ENCODE assay signal across 22 cellular contexts in the genomic region with DNA sequence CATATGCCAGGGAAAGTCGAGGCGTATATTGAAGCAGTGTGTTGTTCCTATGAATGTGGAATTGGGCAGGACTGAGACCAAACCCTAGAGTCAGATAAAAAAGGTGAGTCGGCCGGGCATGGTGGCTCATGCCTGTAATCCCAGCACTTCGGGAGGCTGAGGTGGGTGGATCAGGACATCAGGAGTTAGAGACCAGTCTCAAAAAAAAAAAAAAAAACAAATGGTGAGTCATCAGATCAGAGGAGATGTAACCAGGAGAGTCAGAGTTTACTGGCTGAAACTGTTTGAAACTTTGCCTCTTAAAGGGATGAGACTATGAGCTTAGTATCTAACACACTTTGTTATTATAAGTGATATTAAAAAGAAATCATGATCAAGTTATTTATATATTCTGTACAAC. TPM values are rescaled to one million over a fixed set of nuclear protein-coding genes. Genes with fewer than 3 reads are reported as not detected.
DNase-seq lines count a peak whose midpoint lies in the region; ATAC-seq and TF ChIP-seq lines count a peak whose summit lies in the region.
"Had no signal": no experiment of that assay in that cellular context is flagged by ENCODE, and none has a peak within 500 bp of the region (broad histone marks: within the 10 kb centered on the region; RNA-seq: fewer than 3 reads in every experiment).

No MANE protein-coding gene starts in this region.

- H3K27me3 ChIP-seq in HCT116 (ENCODE audit: insufficient read depth, low read length) = no peaks in the 10 kb centered on the region
- H3K27me3 ChIP-seq: brain microvascular endothelial cell, tibial nerve had no signal

- TF ChIP-seq CTCF in HCT116 (IDR thresholded peaks at IDR 0.05 in 2 of 3, conservative IDR thresholded peaks at IDR 0.05 in 1 of 3; ENCODE audit: borderline replicate concordance in 1 of 3, insufficient read depth in 1 of 3, low read depth in 2 of 3, low read length in 2 of 3) (no peak), fibroblast of villous mesenchyme (IDR thresholded peaks at IDR 0.05; ENCODE audit: insufficient read depth, low read depth, low read length) (no peak), type B pancreatic cell (conservative IDR thresholded peaks at IDR 0.05) (no peak), Calu3 (IDR thresholded peaks at IDR 0.05; ENCODE audit: unreplicated experiment) (no peak)

- POLR2A ChIA-PET in HCT116 (lab: Charles Lee) = no interaction called here

- RAD21 ChIA-PET in HCT116 (lab: Charles Lee; ENCODE audit: low non-redundant PET in 1 of 2, low total read pairs in 2 of 2, uncharacterized antibody in 2 of 2, unreplicated experiment in 2 of 2) = no interaction called here

- H3K27ac ChIP-seq in HCT116 (ENCODE audit: low read depth, low read length) = no peak overlapping the region
- H3K27ac ChIP-seq: brain microvascular endothelial cell, tibial nerve had no signal

- peak overlapping the region; percentile 88 for H2AFZ ChIP-seq in HCT116 (ENCODE audit: low read depth, low read length, poor library complexity, severe bottlenecking)

- H3K4me3 ChIP-seq in HCT116 (replicated peaks in 1 of 2; ENCODE audit: low read depth in 1 of 2, low read length in 2 of 2) (no peak overlapping the region), fibroblast of villous mesenchyme (ENCODE audit: low read depth, low read length) (no peak overlapping the region)
- H3K4me3 ChIP-seq: tibial nerve had no signal

- H3K9me2 ChIP-seq in HCT116 (ENCODE audit: insufficient read depth) = no peaks in the 10 kb centered on the region

- H3K4me3 Mint-ChIP-seq in type B pancreatic cell (no peak overlapping the region), Calu3 (ENCODE audit: low read depth, unreplicated experiment) (no peak overlapping the region)
- H3K4me3 Mint-ChIP-seq: naive thymus-derived CD4-positive, alpha-beta T cell; stimulated activated memory B cell treated with anti-CD40 and anti-IgM and Interleukin-4, amounts not matched to agents 10 μg/mL and 1 μg/mL and 100 μg/mL, for 72 hours had no signal

- no peaks in the 10 kb centered on the region for H4K20me1 ChIP-seq in HCT116 (ENCODE audit: insufficient read depth)

- ATAC-seq in HCT116 = peak; percentile 27; the same call in 1 of the 2 replicates
- no peak for ATAC-seq in GM18907 (IDR thresholded peaks at IDR 0.05; ENCODE audit: unreplicated experiment)
- ATAC-seq: naive thymus-derived CD4-positive, alpha-beta T cell; stimulated activated memory B cell treated with anti-CD40 and anti-IgM and Interleukin-4, amounts not matched to agents 10 μg/mL and 1 μg/mL and 100 μg/mL, for 72 hours had no signal

- H3K36me3 Mint-ChIP-seq in type B pancreatic cell (no peaks in the 10 kb centered on the region), Calu3 (ENCODE audit: insufficient read depth, unreplicated experiment) (no peaks in the 10 kb centered on the region)

- H3K4me1 Mint-ChIP-seq in type B pancreatic cell (ENCODE audit: unreplicated experiment) (no peaks in the 10 kb centered on the region), Calu3 (ENCODE audit: low read depth, unreplicated experiment) (no peaks in the 10 kb centered on the region)
- H3K4me1 Mint-ChIP-seq: naive thymus-derived CD4-positive, alpha-beta T cell; stimulated activated memory B cell treated with anti-CD40 and anti-IgM and Interleukin-4, amounts not matched to agents 10 μg/mL and 1 μg/mL and 100 μg/mL, for 72 hours had no signal

- CTCF ChIA-PET in HCT116 (lab: Charles Lee) (no interaction called here), Calu3 (lab: Charles Lee) (no interaction called here)

- intact Hi-C loops in HCT116 (cut with micrococcal nuclease) (no loop called here), Calu3 (cut with micrococcal nuclease; ENCODE audit: unreplicated experiment) (no loop called here)

- no peaks in the 10 kb centered on the region for H3K79me2 ChIP-seq in HCT116 (ENCODE audit: insufficient read depth, low read length)

- DNase-seq in A172 (ENCODE audit: low spot score) (peak; percentile 37), HCT116 (ENCODE audit: low read depth, low spot score) (no peak), RPMI7951 (ENCODE audit: low read depth) (peak; percentile 20), fibroblast of villous mesenchyme (ENCODE audit: low read depth) (peak; percentile 5), type B pancreatic cell (ENCODE audit: extremely low spot score, unreplicated experiment) (no peak), Calu3 (no peak)
- DNase-seq in activated CD4-positive, alpha-beta T cell treated with anti-CD3 and anti-CD28 coated beads, Interleukin-2, amount 50 U/mL, for 48 hours = no peak
- DNase-seq: 8988T; activated naive CD4-positive, alpha-beta T cell treated with Interleukin-2 at 50 U/mL for 16 hours; brain microvascular endothelial cell; DMS79; naive thymus-derived CD4-positive, alpha-beta T cell; NCI-H1694 treated with DMSO at 0.1 percent for 48 hours; posterior cingulate gyrus; T1000 had no signal

- BruUV-seq in HCT116 (replicated peaks; lab: Mats Ljungman, UMichigan) (no TSS peak), Calu3 (replicated peaks; lab: Mats Ljungman, UMichigan) (no TSS peak)

- H3K4me2 ChIP-seq in HCT116 (ENCODE audit: low read length) = 0 out of 2 replicates have a peak overlapping the region, but pooled peaks have one; percentile 19

- H3K9me3 Mint-ChIP-seq in type B pancreatic cell (no peaks in the 10 kb centered on the region), Calu3 (ENCODE audit: low read depth, unreplicated experiment) (peaks cover 2% of the 10 kb centered on the region)

- H3K9ac ChIP-seq in HCT116 (ENCODE audit: low read length) = no peak overlapping the region

- H3K36me3 ChIP-seq in HCT116 (ENCODE audit: control insufficient read depth in 1 of 2, insufficient read depth in 2 of 2, low read length in 2 of 2) = no peaks in the 10 kb centered on the region
- H3K36me3 ChIP-seq: brain microvascular endothelial cell, tibial nerve had no signal

- no peak for TF ChIP-seq RAD21 in HCT116 (IDR thresholded peaks at IDR 0.05; ENCODE audit: low read depth)

- H3K9me3 ChIP-seq in HCT116 (ENCODE audit: control insufficient read depth in 1 of 2, insufficient read depth in 1 of 2, low read depth in 1 of 2, low read length in 2 of 2) = no peaks in the 10 kb centered on the region
- H3K9me3 ChIP-seq: tibial nerve had no signal

- H3K4me1 ChIP-seq in HCT116 (ENCODE audit: control insufficient read depth in 1 of 2, insufficient read depth in 2 of 2, low read length in 2 of 2) = peaks cover 0 to 5% of the 10 kb centered on the region in 2 experiments; a peak in 2 of 4 replicates
- H3K4me1 ChIP-seq: tibial nerve had no signal

- H3K27ac Mint-ChIP-seq in type B pancreatic cell (no peak overlapping the region), Calu3 (ENCODE audit: unreplicated experiment) (no peak overlapping the region)
- H3K27ac Mint-ChIP-seq: naive thymus-derived CD4-positive, alpha-beta T cell; stimulated activated memory B cell treated with anti-CD40 and anti-IgM and Interleukin-4, amounts not matched to agents 10 μg/mL and 1 μg/mL and 100 μg/mL, for 72 hours had no signal

- H3K27me3 Mint-ChIP-seq in type B pancreatic cell (no peaks in the 10 kb centered on the region), Calu3 (ENCODE audit: unreplicated experiment) (no peaks in the 10 kb centered on the region)

- no peak for TF ChIP-seq POLR2A in HCT116 (IDR thresholded peaks at IDR 0.05; ENCODE audit: borderline replicate concordance, extremely low read depth, insufficient read depth, insufficient read length)

TF ChIP-seq in HCT116, 20 proteins besides CTCF, POLR2A, EP300 and RAD21 (continues in another document):
- TF ChIP-seq SRF (IDR thresholded peaks at IDR 0.05; ENCODE audit: low read depth) = no peak
- TF ChIP-seq SIN3A (IDR thresholded peaks at IDR 0.05; ENCODE audit: low read depth) = no peak
- TF ChIP-seq, protein P1, sequence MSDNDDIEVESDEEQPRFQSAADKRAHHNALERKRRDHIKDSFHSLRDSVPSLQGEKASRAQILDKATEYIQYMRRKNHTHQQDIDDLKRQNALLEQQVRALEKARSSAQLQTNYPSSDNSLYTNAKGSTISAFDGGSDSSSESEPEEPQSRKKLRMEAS (IDR thresholded peaks at IDR 0.05) = no peak
- TF ChIP-seq, protein P2, sequence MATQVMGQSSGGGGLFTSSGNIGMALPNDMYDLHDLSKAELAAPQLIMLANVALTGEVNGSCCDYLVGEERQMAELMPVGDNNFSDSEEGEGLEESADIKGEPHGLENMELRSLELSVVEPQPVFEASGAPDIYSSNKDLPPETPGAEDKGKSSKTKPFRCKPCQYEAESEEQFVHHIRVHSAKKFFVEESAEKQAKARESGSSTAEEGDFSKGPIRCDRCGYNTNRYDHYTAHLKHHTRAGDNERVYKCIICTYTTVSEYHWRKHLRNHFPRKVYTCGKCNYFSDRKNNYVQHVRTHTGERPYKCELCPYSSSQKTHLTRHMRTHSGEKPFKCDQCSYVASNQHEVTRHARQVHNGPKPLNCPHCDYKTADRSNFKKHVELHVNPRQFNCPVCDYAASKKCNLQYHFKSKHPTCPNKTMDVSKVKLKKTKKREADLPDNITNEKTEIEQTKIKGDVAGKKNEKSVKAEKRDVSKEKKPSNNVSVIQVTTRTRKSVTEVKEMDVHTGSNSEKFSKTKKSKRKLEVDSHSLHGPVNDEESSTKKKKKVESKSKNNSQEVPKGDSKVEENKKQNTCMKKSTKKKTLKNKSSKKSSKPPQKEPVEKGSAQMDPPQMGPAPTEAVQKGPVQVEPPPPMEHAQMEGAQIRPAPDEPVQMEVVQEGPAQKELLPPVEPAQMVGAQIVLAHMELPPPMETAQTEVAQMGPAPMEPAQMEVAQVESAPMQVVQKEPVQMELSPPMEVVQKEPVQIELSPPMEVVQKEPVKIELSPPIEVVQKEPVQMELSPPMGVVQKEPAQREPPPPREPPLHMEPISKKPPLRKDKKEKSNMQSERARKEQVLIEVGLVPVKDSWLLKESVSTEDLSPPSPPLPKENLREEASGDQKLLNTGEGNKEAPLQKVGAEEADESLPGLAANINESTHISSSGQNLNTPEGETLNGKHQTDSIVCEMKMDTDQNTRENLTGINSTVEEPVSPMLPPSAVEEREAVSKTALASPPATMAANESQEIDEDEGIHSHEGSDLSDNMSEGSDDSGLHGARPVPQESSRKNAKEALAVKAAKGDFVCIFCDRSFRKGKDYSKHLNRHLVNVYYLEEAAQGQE (IDR thresholded peaks at IDR 0.05; ENCODE audit: low read depth) = no peak

RNA-seq across cellular contexts. Expression of a gene that starts 26.4 kb away (rescaled TPM):
- not detected in 2 replicates for total RNA-seq in A172 (2014; rRNA removed; shearing (Covaris generic))
- not detected for total RNA-seq in HCT116 (2021; ENCODE audit: unreplicated experiment)
- polyA plus RNA-seq in HCT116 (2012) = not detected in 2 replicates
- total RNA-seq in RPMI7951 (2014; rRNA removed; shearing (Covaris generic)) = not detected in 2 replicates
- total RNA-seq in fibroblast of villous mesenchyme = not detected in 2 replicates
- not detected in 2 replicates for total RNA-seq in type B pancreatic cell (ENCODE audit: low replicate concordance)
- total RNA-seq in Calu3 (2022) = not detected in 2 replicates
- total RNA-seq: dermis microvascular lymphatic vessel endothelial cell; naive thymus-derived CD4-positive, alpha-beta T cell; NCI-H460; SK-MEL-5; tibial nerve had no signal
- polyA plus RNA-seq: liver; naive thymus-derived CD4-positive, alpha-beta T cell had no signal

RNA-seq across cellular contexts. Expression of a gene that starts 47.8 kb away (rescaled TPM):
- 45.6 and 53.9 TPM in 2 replicates for total RNA-seq in A172 (2014; rRNA removed; shearing (Covaris generic))
- total RNA-seq in HCT116 (2021; ENCODE audit: unreplicated experiment) = 60.7 TPM
- 36.8 and 39.5 TPM in 2 replicates for polyA plus RNA-seq in HCT116 (2012)
- total RNA-seq in RPMI7951 (2014; rRNA removed; shearing (Covaris generic)) = 61.9 and 80.6 TPM in 2 replicates
- 58.0 and 73.8 TPM in 2 replicates for total RNA-seq in fibroblast of villous mesenchyme
- 64.6 and 69.1 TPM in 2 replicates for total RNA-seq in type B pancreatic cell (ENCODE audit: low replicate concordance)
- 26.7 and 37.1 TPM in 2 replicates for total RNA-seq in Calu3 (2022)

Comparison
In these comparisons a context has a peak if more than half of its experiments do, and no peak if none do; other contexts are left out.
1. DNase-seq: peak in A172 (single experiment), RPMI7951 (single experiment) and fibroblast of villous mesenchyme (single experiment); none in HCT116 (single experiment), activated CD4-positive, alpha-beta T cell treated with anti-CD3 and anti-CD28 coated beads, Interleukin-2, amount 50 U/mL, for 48 hours (0 of 2), type B pancreatic cell (single experiment) and Calu3 (single experiment).